In the genomic region with DNA sequence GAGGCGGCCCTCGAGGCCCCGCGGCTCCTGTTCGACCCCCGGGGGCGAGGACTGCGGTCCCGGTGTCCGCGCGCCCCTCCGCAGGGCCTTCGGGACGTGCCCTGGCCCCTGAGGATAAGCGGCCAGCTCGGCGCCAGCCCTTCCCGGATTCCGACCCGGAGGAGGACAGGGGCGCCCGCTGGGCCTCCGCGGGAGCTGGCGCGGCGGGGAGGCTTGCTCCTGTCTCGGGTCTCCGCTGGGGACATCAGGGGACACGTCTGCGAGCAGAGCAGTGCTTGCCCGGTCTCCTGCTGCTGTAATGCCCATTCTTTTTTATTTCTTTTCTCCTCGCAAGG, we compare ENCODE assay signal across 8 cellular contexts. TPM values are rescaled to one million over a fixed set of nuclear protein-coding genes. Genes with fewer than 3 reads are reported as not detected.
A peak's percentile ranks its signal among the peaks of the same experiment; 100 is the strongest.
DNase-seq lines count a peak whose midpoint lies in the region; ATAC-seq and TF ChIP-seq lines count a peak whose summit lies in the region.

No MANE protein-coding gene starts in this region.

- H3K27me3 ChIP-seq in brain microvascular endothelial cell (replicated peaks) (no peaks in the 10 kb centered on the region), kidney epithelial cell (ENCODE audit: control insufficient read depth, insufficient read depth, low read length) (no peaks in the 10 kb centered on the region)

- DNase-seq in AG08395 (ENCODE audit: low spot score) (peak; percentile 40), SK-N-MC (ENCODE audit: low read depth, low spot score) (no peak), brain microvascular endothelial cell (peak; percentile 7), kidney epithelial cell (ENCODE audit: low read depth) (no peak), T1000 (lab: John Stamatoyannopoulos, UW) (no peak)
- peak; percentile 29 for DNase-seq in stimulated activated CD4-positive, alpha-beta T cell treated with anti-CD3 and anti-CD28 coated beads, Interleukin-2, amount 100 ng/mL, for 48 hours

- H3K4me3 ChIP-seq in SK-N-MC: peak overlapping the region; percentile 88
- peak overlapping the region; percentile 68 for H3K4me3 ChIP-seq in brain microvascular endothelial cell (ENCODE audit: low read depth, low read length)
- peak overlapping the region; percentile 75 for H3K4me3 ChIP-seq in kidney epithelial cell (ENCODE audit: low read depth, low read length)

- no peak for TF ChIP-seq CTCF in brain microvascular endothelial cell (IDR thresholded peaks at IDR 0.05; ENCODE audit: low read depth, low read length, missing control alignments)
- no peak for TF ChIP-seq CTCF in kidney epithelial cell (IDR thresholded peaks at IDR 0.05; ENCODE audit: insufficient read depth, low read length, poor library complexity, severe bottlenecking)

- no peaks in the 10 kb centered on the region for H3K9me3 ChIP-seq in SK-N-MC (ENCODE audit: low read depth, low read length)

- peak overlapping the region; percentile 76 for H3K9ac ChIP-seq in SK-N-MC (ENCODE audit: insufficient read length)

- in situ Hi-C loops in brain microvascular endothelial cell (cut with HindIII; ENCODE audit: low pct_ligation_motif_present, low sequenced_read_pairs): no loop called here

- H3K27ac ChIP-seq in SK-N-MC: peak overlapping the region; percentile 66; the same call in 1 of the 2 replicates
- H3K27ac ChIP-seq in brain microvascular endothelial cell: peak overlapping the region; percentile 86

- H3K36me3 ChIP-seq in SK-N-MC (ENCODE audit: insufficient read depth, low read length) (no peaks in the 10 kb centered on the region), brain microvascular endothelial cell (replicated peaks) (no peaks in the 10 kb centered on the region), kidney epithelial cell (ENCODE audit: control insufficient read depth, insufficient read depth, low read length) (no peaks in the 10 kb centered on the region)

- ATAC-seq in GM19035 (IDR thresholded peaks at IDR 0.05; ENCODE audit: unreplicated experiment) (peak; percentile 30), HG03280 (IDR thresholded peaks at IDR 0.05; ENCODE audit: unreplicated experiment) (peak; percentile 15)

RNA-seq across cellular contexts. Expression of a gene that starts 0.8 kb away (rescaled TPM):
- 14.1 and 18.1 TPM in 2 replicates for total RNA-seq in kidney epithelial cell

RNA-seq across cellular contexts. Expression of a gene that starts 38.9 kb away (rescaled TPM):
- 51.4 and 52.3 TPM in 2 replicates for total RNA-seq in kidney epithelial cell

Comparison
In these comparisons a context has a peak if more than half of its experiments do, and no peak if none do; other contexts are left out.
1. DNase-seq: peak in AG08395 (single experiment), brain microvascular endothelial cell (single experiment) and stimulated activated CD4-positive, alpha-beta T cell treated with anti-CD3 and anti-CD28 coated beads, Interleukin-2, amount 100 ng/mL, for 48 hours (2 of 2); none in SK-N-MC (single experiment), kidney epithelial cell (single experiment) and T1000 (single experiment).
2. Peak in every context shown above with its lines, with median percentiles within 50 percentile points of each other: H3K4me3 ChIP-seq.